ENCODE assay signal across 20 cellular contexts in the genomic region with DNA sequence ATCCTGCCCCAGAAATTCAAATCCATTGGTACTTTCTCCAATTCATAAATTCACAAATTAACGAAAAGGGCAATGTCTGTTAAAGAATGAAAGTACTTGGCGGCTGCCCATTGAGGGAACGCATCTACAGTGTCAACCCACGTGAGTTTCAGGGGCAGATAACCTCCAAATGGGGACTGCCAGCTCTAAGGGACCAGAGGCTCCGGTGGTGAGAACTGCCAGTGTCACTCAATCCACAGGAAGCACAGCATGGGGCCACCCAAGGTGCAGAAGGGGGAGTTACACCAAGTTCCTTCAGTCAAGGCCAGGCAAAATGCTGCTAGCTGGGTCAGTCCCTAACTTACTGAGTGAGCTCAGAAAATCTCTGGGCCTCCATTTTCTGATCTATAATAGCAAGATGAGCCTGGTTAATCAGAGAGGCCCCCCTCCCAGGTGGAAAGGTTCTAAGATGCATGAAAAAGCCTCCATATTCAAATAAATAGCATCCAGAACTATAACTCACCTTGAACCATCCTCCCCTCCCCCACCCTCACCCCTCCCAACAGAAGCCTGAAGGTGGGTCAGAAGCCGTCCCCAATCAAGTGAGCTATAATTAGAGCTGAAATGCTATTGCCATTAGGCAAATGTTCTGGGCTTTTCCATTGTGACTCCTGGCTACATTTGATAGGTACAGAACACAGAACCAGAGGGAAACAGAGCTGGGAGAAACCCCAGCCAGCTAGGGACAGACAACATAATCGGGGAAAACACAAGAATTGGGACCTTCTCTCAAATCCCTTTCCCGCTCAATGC. TPM values are rescaled to one million over a fixed set of nuclear protein-coding genes. Genes with fewer than 3 reads are reported as not detected.
DNase-seq lines count a peak whose midpoint lies in the region; ATAC-seq and TF ChIP-seq lines count a peak whose summit lies in the region.
"Had no signal": no experiment of that assay in that cellular context is flagged by ENCODE, and none has a peak within 500 bp of the region (broad histone marks: within the 10 kb centered on the region; RNA-seq: fewer than 3 reads in every experiment).

No MANE protein-coding gene starts in this region.

- intact Hi-C loops in activated CD4-positive, alpha-beta T cell treated with anti-CD3 and anti-CD28 coated beads for 36 hours (cut with DNase I, micrococcal nuclease), result no loop called here
- intact Hi-C loops in activated CD4-positive, alpha-beta T cell treated with anti-CD3 and anti-CD28 coated beads, Interleukin-2, amount 10 ng/mL, durations not matched to agents 24 days and 14 days (cut with micrococcal nuclease), result no loop called here

- H3K36me3 ChIP-seq in neural progenitor cell (no peaks in the 10 kb centered on the region), smooth muscle cell (ENCODE audit: low read depth) (no peaks in the 10 kb centered on the region)
- H3K36me3 ChIP-seq: adrenal gland, breast epithelium had no signal

- H3K9me3 Mint-ChIP-seq in activated CD4-positive, alpha-beta T cell treated with anti-CD3 and anti-CD28 coated beads for 36 hours (ENCODE audit: low read depth), result no peaks in the 10 kb centered on the region
- no peaks in the 10 kb centered on the region for H3K9me3 Mint-ChIP-seq in activated CD4-positive, alpha-beta T cell treated with anti-CD3 and anti-CD28 coated beads, Interleukin-2, amount 10 ng/mL, durations not matched to agents 24 days and 14 days
- no peaks in the 10 kb centered on the region for H3K9me3 Mint-ChIP-seq in activated T-helper 17 cell treated with anti-CD3 and anti-CD28 coated beads, Interleukin-2, amount 50 U/mL, for 72 hours
- H3K9me3 Mint-ChIP-seq in neural progenitor cell, result no peaks in the 10 kb centered on the region
- H3K9me3 Mint-ChIP-seq: IgD-negative memory B cell; T-helper 2 cell treated with Interferon-gamma antibody and Interleukin-4, amounts not matched to agents 5 μg/mL and 100 μg/mL, for 36 hours had no signal

- H3K27me3 ChIP-seq in neural progenitor cell (no peaks in the 10 kb centered on the region), smooth muscle cell (ENCODE audit: low read depth) (no peaks in the 10 kb centered on the region)
- H3K27me3 ChIP-seq: adrenal gland, breast epithelium, spleen had no signal

- DNase-seq in activated CD4-positive, alpha-beta T cell treated with anti-CD3 and anti-CD28 coated beads for 36 hours, result no peak
- DNase-seq in activated CD4-positive, alpha-beta T cell treated with anti-CD3 and anti-CD28 coated beads, Interleukin-2, amount 10 ng/mL, durations not matched to agents 24 days and 14 days, result no peak
- DNase-seq in neural progenitor cell (ENCODE audit: low spot score), result no peak
- no peak for DNase-seq in RWPE1 (ENCODE audit: low spot score)
- no peak for DNase-seq in smooth muscle cell (lab: John Stamatoyannopoulos, UW; ENCODE audit: unreplicated experiment)
- no peak for DNase-seq in NCI-H187 (lab: John Stamatoyannopoulos, UW)
- DNase-seq: activated gamma-delta T cell; adrenal gland; cortex of kidney; DND-41; occipital lobe; PC-3; spleen; stimulated activated CD4-positive, alpha-beta T cell treated with anti-CD3 and anti-CD28 coated beads, Interleukin-4, amount 100 ng/mL, for 24 hours had no signal

- H3K4me1 ChIP-seq in neural progenitor cell (peaks cover 44% of the 10 kb centered on the region), smooth muscle cell (ENCODE audit: low read depth) (peaks cover 18% of the 10 kb centered on the region)
- H3K4me1 ChIP-seq: adrenal gland, breast epithelium had no signal

- H2AFZ ChIP-seq in neural progenitor cell (replicated peaks) (no peak overlapping the region), smooth muscle cell (ENCODE audit: low read depth) (no peak overlapping the region)

- no peak overlapping the region for H3K4me3 ChIP-seq in neural progenitor cell
- no peak overlapping the region for H3K4me3 ChIP-seq in smooth muscle cell
- H3K4me3 ChIP-seq: adrenal gland, breast epithelium, lung, spleen had no signal

- H3K9me3 ChIP-seq in neural progenitor cell (ENCODE audit: low read depth), result no peaks in the 10 kb centered on the region
- H3K9me3 ChIP-seq in smooth muscle cell (replicated peaks; ENCODE audit: low read depth), result no peaks in the 10 kb centered on the region
- H3K9me3 ChIP-seq: adrenal gland, breast epithelium, spleen had no signal

- no peak overlapping the region for H3K4me3 Mint-ChIP-seq in activated CD4-positive, alpha-beta T cell treated with anti-CD3 and anti-CD28 coated beads for 36 hours
- no peak overlapping the region for H3K4me3 Mint-ChIP-seq in activated CD4-positive, alpha-beta T cell treated with anti-CD3 and anti-CD28 coated beads, Interleukin-2, amount 10 ng/mL, durations not matched to agents 24 days and 14 days
- H3K4me3 Mint-ChIP-seq in activated T-helper 17 cell treated with anti-CD3 and anti-CD28 coated beads, Interleukin-2, amount 50 U/mL, for 72 hours, result no peak overlapping the region
- peak overlapping the region; percentile 44 for H3K4me3 Mint-ChIP-seq in neural progenitor cell
- H3K4me3 Mint-ChIP-seq: IgD-negative memory B cell; T-helper 2 cell treated with Interferon-gamma antibody and Interleukin-4, amounts not matched to agents 5 μg/mL and 100 μg/mL, for 36 hours had no signal

- H3K27me3 Mint-ChIP-seq in activated CD4-positive, alpha-beta T cell treated with anti-CD3 and anti-CD28 coated beads for 36 hours, result no peaks in the 10 kb centered on the region
- H3K27me3 Mint-ChIP-seq in activated CD4-positive, alpha-beta T cell treated with anti-CD3 and anti-CD28 coated beads, Interleukin-2, amount 10 ng/mL, durations not matched to agents 24 days and 14 days, result no peaks in the 10 kb centered on the region
- no peaks in the 10 kb centered on the region for H3K27me3 Mint-ChIP-seq in activated T-helper 17 cell treated with anti-CD3 and anti-CD28 coated beads, Interleukin-2, amount 50 U/mL, for 72 hours
- H3K27me3 Mint-ChIP-seq in neural progenitor cell (ENCODE audit: insufficient read depth, low read depth), result peaks cover 2% of the 10 kb centered on the region
- H3K27me3 Mint-ChIP-seq: IgD-negative memory B cell had no signal

- H3K4me2 ChIP-seq in neural progenitor cell (no peak overlapping the region), smooth muscle cell (no peak overlapping the region)

- H4K20me1 ChIP-seq in neural progenitor cell (ENCODE audit: low read depth) (peaks cover 11% of the 10 kb centered on the region), smooth muscle cell (ENCODE audit: low read depth) (no peaks in the 10 kb centered on the region)

- H3K36me3 Mint-ChIP-seq in activated CD4-positive, alpha-beta T cell treated with anti-CD3 and anti-CD28 coated beads for 36 hours (ENCODE audit: low read depth), result peaks cover 17% of the 10 kb centered on the region
- H3K36me3 Mint-ChIP-seq in activated CD4-positive, alpha-beta T cell treated with anti-CD3 and anti-CD28 coated beads, Interleukin-2, amount 10 ng/mL, durations not matched to agents 24 days and 14 days (ENCODE audit: low read depth), result peaks cover 35% of the 10 kb centered on the region
- H3K36me3 Mint-ChIP-seq in activated T-helper 17 cell treated with anti-CD3 and anti-CD28 coated beads, Interleukin-2, amount 50 U/mL, for 72 hours (ENCODE audit: low read depth), result peaks cover 46% of the 10 kb centered on the region
- H3K36me3 Mint-ChIP-seq in neural progenitor cell, result peaks cover 8% of the 10 kb centered on the region

- H3K27ac ChIP-seq in neural progenitor cell (no peak overlapping the region), RWPE1 (no peak overlapping the region), smooth muscle cell (ENCODE audit: low read depth) (no peak overlapping the region)
- H3K27ac ChIP-seq: adrenal gland, breast epithelium, spleen had no signal

- no peaks in the 10 kb centered on the region for H3K4me1 Mint-ChIP-seq in activated CD4-positive, alpha-beta T cell treated with anti-CD3 and anti-CD28 coated beads for 36 hours
- H3K4me1 Mint-ChIP-seq in activated CD4-positive, alpha-beta T cell treated with anti-CD3 and anti-CD28 coated beads, Interleukin-2, amount 10 ng/mL, durations not matched to agents 24 days and 14 days, result peaks cover 2% of the 10 kb centered on the region
- no peaks in the 10 kb centered on the region for H3K4me1 Mint-ChIP-seq in activated T-helper 17 cell treated with anti-CD3 and anti-CD28 coated beads, Interleukin-2, amount 50 U/mL, for 72 hours
- H3K4me1 Mint-ChIP-seq in neural progenitor cell, result peaks cover 43% of the 10 kb centered on the region
- H3K4me1 Mint-ChIP-seq: IgD-negative memory B cell had no signal

- H3K9ac ChIP-seq in neural progenitor cell (no peak overlapping the region), smooth muscle cell (ENCODE audit: low read depth) (no peak overlapping the region)

- CTCF ChIA-PET in activated CD4-positive, alpha-beta T cell treated with anti-CD3 and anti-CD28 coated beads for 36 hours (lab: Charles Lee), result interaction anchor here (0.6 to 0.7 kb wide), 2 partner anchors 107 to 530 kb away, joined by 3 to 5 read pairs; no protein-coding TSS in a partner anchor
- CTCF ChIA-PET in RWPE1 (lab: Yijun Ruan, JAX), result interaction anchor here (0.6 to 0.8 kb wide), 2 partner anchors 8 to 107 kb away, joined by 3 to 4 read pairs; no protein-coding TSS in a partner anchor

- TF ChIP-seq CTCF in neural progenitor cell (IDR thresholded peaks at IDR 0.05) (no peak), RWPE1 (conservative IDR thresholded peaks at IDR 0.05; ENCODE audit: low read depth) (no peak), smooth muscle cell (IDR thresholded peaks at IDR 0.05; ENCODE audit: borderline replicate concordance, insufficient read depth, poor library complexity, severe bottlenecking) (no peak)

- H3K27ac Mint-ChIP-seq in activated CD4-positive, alpha-beta T cell treated with anti-CD3 and anti-CD28 coated beads for 36 hours, result no peak overlapping the region
- H3K27ac Mint-ChIP-seq in activated CD4-positive, alpha-beta T cell treated with anti-CD3 and anti-CD28 coated beads, Interleukin-2, amount 10 ng/mL, durations not matched to agents 24 days and 14 days, result no peak overlapping the region
- no peak overlapping the region for H3K27ac Mint-ChIP-seq in activated T-helper 17 cell treated with anti-CD3 and anti-CD28 coated beads, Interleukin-2, amount 50 U/mL, for 72 hours
- H3K27ac Mint-ChIP-seq in neural progenitor cell, result no peak overlapping the region
- H3K27ac Mint-ChIP-seq: IgD-negative memory B cell; T-helper 2 cell treated with Interferon-gamma antibody and Interleukin-4, amounts not matched to agents 5 μg/mL and 100 μg/mL, for 36 hours had no signal

- H3F3A ChIP-seq in neural progenitor cell (ENCODE audit: low read depth) (peaks cover 38% of the 10 kb centered on the region), smooth muscle cell (ENCODE audit: low read depth) (no peaks in the 10 kb centered on the region)

- H3K79me2 ChIP-seq in neural progenitor cell (ENCODE audit: low read depth) (peaks cover 5% of the 10 kb centered on the region), smooth muscle cell (ENCODE audit: low read depth) (no peaks in the 10 kb centered on the region)

- peak; percentile 44 for ATAC-seq in activated CD4-positive, alpha-beta T cell treated with anti-CD3 and anti-CD28 coated beads for 36 hours
- ATAC-seq in HG02610 (IDR thresholded peaks at IDR 0.05; ENCODE audit: unreplicated experiment), result peak; percentile 53
- peak; percentile 50 for ATAC-seq in activated T-helper 17 cell treated with anti-CD3 and anti-CD28 coated beads, Interleukin-2, amount 50 U/mL, for 72 hours (replicated peaks)
- ATAC-seq: PC-3 had no signal

- WGBS in smooth muscle cell (ENCODE audit: low lambda C conversion rate), result 86% methylated on average over 8 of the region's 8 CpGs

- POLR2A ChIA-PET in activated CD4-positive, alpha-beta T cell treated with anti-CD3 and anti-CD28 coated beads for 36 hours (lab: Charles Lee), result no interaction called here
- POLR2A ChIA-PET in RWPE1 (lab: Yijun Ruan, JAX; ENCODE audit: low non-redundant PET), result no interaction called here

RNA-seq across cellular contexts. Expression of a gene that starts 41.7 kb away (rescaled TPM):
- total RNA-seq in activated CD4-positive, alpha-beta T cell treated with anti-CD3 and anti-CD28 coated beads for 36 hours, result 10 to 100 TPM; 40.6 to 46.5 TPM
- total RNA-seq in activated CD4-positive, alpha-beta T cell treated with anti-CD3 and anti-CD28 coated beads, Interleukin-2, amount 10 ng/mL, durations not matched to agents 24 days and 14 days, result 76.8 and 81.6 TPM in 2 replicates
- total RNA-seq in activated T-helper 17 cell treated with anti-CD3 and anti-CD28 coated beads, Interleukin-2, amount 50 U/mL, for 72 hours, result 10 to 100 TPM; 36.0 to 68.1 TPM
- total RNA-seq in neural progenitor cell (ENCODE audit: low replicate concordance) (15.6 and 25.7 TPM in 2 replicates), smooth muscle cell (3.6 and 5.6 TPM in 2 replicates)
- 4.2 and 8.1 TPM in 2 replicates for polyA plus RNA-seq in smooth muscle cell

RNA-seq across cellular contexts. Expression of a gene that starts 47.8 kb away (rescaled TPM):
- 10 to 100 TPM; 73.7 to 92.3 TPM for total RNA-seq in activated CD4-positive, alpha-beta T cell treated with anti-CD3 and anti-CD28 coated beads for 36 hours
- total RNA-seq in activated CD4-positive, alpha-beta T cell treated with anti-CD3 and anti-CD28 coated beads, Interleukin-2, amount 10 ng/mL, durations not matched to agents 24 days and 14 days, result 96.4 and 107 TPM in 2 replicates
- 10 to 100 TPM; 49.6 to 83.9 TPM for total RNA-seq in activated T-helper 17 cell treated with anti-CD3 and anti-CD28 coated beads, Interleukin-2, amount 50 U/mL, for 72 hours
- total RNA-seq in neural progenitor cell (ENCODE audit: low replicate concordance) (61.4 and 109 TPM in 2 replicates), smooth muscle cell (30.5 and 37.3 TPM in 2 replicates)
- 28.5 and 38.4 TPM in 2 replicates for polyA plus RNA-seq in smooth muscle cell
